8 cellular contexts compared by ENCODE assay signal in genomic region chr20:34954905-34955231, GRCh38. TPM values are rescaled to one million over a fixed set of nuclear protein-coding genes. Genes with fewer than 3 reads are reported as not detected.
DNase-seq lines count a peak whose midpoint lies in the region; ATAC-seq and TF ChIP-seq lines count a peak whose summit lies in the region.

No MANE protein-coding gene starts in this region.

- peak overlapping the region; percentile 74 for H3K4me3 ChIP-seq in AG09309 (ENCODE audit: control insufficient read depth, low read depth, low read length)
- H3K4me3 ChIP-seq in effector memory CD4-positive, alpha-beta T cell (ENCODE audit: insufficient read depth, low read depth, low read length, poor library complexity, severe bottlenecking): peak overlapping the region; percentile 77

- no peak for DNase-seq in AG09309 (ENCODE audit: low read depth)
- peak; percentile 50 for DNase-seq in RWPE1 (ENCODE audit: low spot score)
- DNase-seq in effector memory CD4-positive, alpha-beta T cell: no peak
- DNase-seq in myocyte (ENCODE audit: low read depth): peak; percentile 76
- no peak for DNase-seq in stimulated activated CD4-positive, alpha-beta T cell treated with anti-CD3 and anti-CD28 coated beads, Interleukin-2, amount 100 ng/mL, for 48 hours

- peaks cover 4% of the 10 kb centered on the region for H3K36me3 ChIP-seq in effector memory CD4-positive, alpha-beta T cell (ENCODE audit: control insufficient read depth, insufficient read depth, low read length)

- peaks cover 9% of the 10 kb centered on the region for H3K4me1 ChIP-seq in effector memory CD4-positive, alpha-beta T cell (ENCODE audit: control insufficient read depth, insufficient read depth, low read length, poor library complexity, severe bottlenecking)

- H3K27me3 ChIP-seq in effector memory CD4-positive, alpha-beta T cell (replicated peaks; ENCODE audit: control insufficient read depth, insufficient read depth, low read length, poor library complexity, severe bottlenecking): no peaks in the 10 kb centered on the region

- POLR2A ChIA-PET in RWPE1 (lab: Yijun Ruan, JAX; ENCODE audit: low non-redundant PET): interaction anchor here (0.8 to 1.9 kb wide), 2 partner anchors 9 to 79 kb away, joined by 3 to 13 read pairs; partner anchors contain the start of gene ACSS2

- peak; percentile 8 for ATAC-seq in GM21423 (IDR thresholded peaks at IDR 0.05; ENCODE audit: unreplicated experiment)
- ATAC-seq in GM18519 (IDR thresholded peaks at IDR 0.05; ENCODE audit: low FRiP score, unreplicated experiment): no peak
- no peak for ATAC-seq in GM18870 (IDR thresholded peaks at IDR 0.05; ENCODE audit: unreplicated experiment)

- TF ChIP-seq CTCF in AG09309 (IDR thresholded peaks at IDR 0.05; ENCODE audit: control insufficient read depth, insufficient read depth, low read depth, low read length, missing control alignments): no peak
- TF ChIP-seq CTCF in RWPE1 (conservative IDR thresholded peaks at IDR 0.05; ENCODE audit: low read depth): no peak

- CTCF ChIA-PET in RWPE1 (lab: Yijun Ruan, JAX): interaction anchor here (0.6 to 4.8 kb wide), 4 partner anchors 15 to 81 kb away, joined by 3 to 57 read pairs (median 4); partner anchors contain the start of genes ACSS2 and GGT7

- H3K27ac ChIP-seq in RWPE1: peak overlapping the region; percentile 88
- peak overlapping the region; percentile 66 for H3K27ac ChIP-seq in effector memory CD4-positive, alpha-beta T cell (ENCODE audit: insufficient read depth, low read length, poor library complexity, severe bottlenecking)

- H3K9me3 ChIP-seq in effector memory CD4-positive, alpha-beta T cell (ENCODE audit: control insufficient read depth, low read length): no peaks in the 10 kb centered on the region

RNA-seq across cellular contexts. Expression of gene GSS, which starts 0.7 kb away (rescaled TPM):
- total RNA-seq in myocyte: 79.3 and 83.7 TPM in 2 replicates
- 60.8 TPM for polyA plus RNA-seq in myocyte (2012)

RNA-seq across cellular contexts. Expression of gene MYH7B, which starts 0.8 kb away (rescaled TPM):
- total RNA-seq in myocyte: 32.7 and 83.0 TPM in 2 replicates
- polyA plus RNA-seq in myocyte (2012): 14.8 TPM

Comparison
In these comparisons a context has a peak if more than half of its experiments do, and no peak if none do; other contexts are left out.
1. DNase-seq: peak in RWPE1 (single experiment) and myocyte (single experiment); none in AG09309 (single experiment), effector memory CD4-positive, alpha-beta T cell (0 of 3) and stimulated activated CD4-positive, alpha-beta T cell treated with anti-CD3 and anti-CD28 coated beads, Interleukin-2, amount 100 ng/mL, for 48 hours (0 of 2).